In the genomic region with DNA sequence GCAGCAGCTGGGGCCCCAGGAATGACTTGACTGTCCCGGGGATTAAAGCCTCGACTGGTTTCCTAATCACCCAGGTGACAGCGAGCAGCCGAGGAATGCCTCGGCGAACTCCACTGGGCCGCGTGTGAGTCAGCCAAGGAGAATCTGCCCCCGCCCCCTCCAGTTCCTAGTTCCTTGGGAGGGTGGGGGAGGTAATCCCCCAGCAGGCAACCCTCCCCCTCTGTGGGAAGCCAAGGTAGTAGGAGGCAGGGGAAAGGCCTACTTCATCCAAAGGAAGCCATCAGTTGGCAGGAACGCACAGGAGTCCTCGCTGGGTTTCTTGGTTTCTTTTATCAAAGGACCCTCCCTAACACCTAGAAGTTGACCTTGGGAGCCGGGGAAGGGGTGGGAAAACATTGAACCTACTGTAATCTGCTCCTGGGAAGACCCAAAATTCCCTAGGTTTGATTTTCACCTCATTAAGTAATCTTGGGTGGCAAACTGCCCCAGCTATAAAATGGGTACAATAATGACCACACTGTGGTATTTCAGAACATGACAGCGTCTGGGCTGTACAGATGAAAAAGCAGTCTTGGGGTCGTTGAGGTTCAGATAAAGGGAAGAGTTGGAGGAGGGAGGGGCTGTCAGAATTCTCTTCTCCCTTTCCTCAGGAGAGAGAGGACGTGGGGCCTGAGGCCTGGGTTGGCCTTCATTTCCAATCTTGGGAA, we compare ENCODE assay signal across 9 cellular contexts. TPM values are rescaled to one million over a fixed set of nuclear protein-coding genes. Genes with fewer than 3 reads are reported as not detected.
A peak's percentile ranks its signal among the peaks of the same experiment; 100 is the strongest.
DNase-seq lines count a peak whose midpoint lies in the region; ATAC-seq and TF ChIP-seq lines count a peak whose summit lies in the region.
"Had no signal": no experiment of that assay in that cellular context is flagged by ENCODE, and none has a peak within 500 bp of the region (broad histone marks: within the 10 kb centered on the region; RNA-seq: fewer than 3 reads in every experiment).

No MANE protein-coding gene starts in this region.

- in situ Hi-C loops in KBM-7 (cut with MboI; ENCODE audit: low pct_unique_long_range_greater_than_20kb, low sequenced_read_pairs) = no loop called here

- H4K8ac ChIP-seq in mesendoderm (ENCODE audit: low read depth, low read length) = no peak overlapping the region

- no peak overlapping the region for H3K4ac ChIP-seq in mesendoderm (ENCODE audit: low read depth, low read length)

- TSS peak; percentile 55 for BruUV-seq in A673 (replicated peaks; lab: Mats Ljungman, UMichigan)

- no peaks in the 10 kb centered on the region for H3K9me3 ChIP-seq in A673 (ENCODE audit: low read depth, low read length, poor library complexity, severe bottlenecking)

- peak; percentile 74 for DNase-seq in A673 (ENCODE audit: low spot score)
- peak; percentile 51 for DNase-seq in KBM-7
- peak; percentile 85 for DNase-seq in coronary artery (ENCODE audit: low spot score)
- peak; percentile 99 for DNase-seq in mesendoderm
- DNase-seq: activated CD4-positive, alpha-beta T cell treated with anti-CD3 and anti-CD28 coated beads for 4 hours had no signal

- POLR2A ChIA-PET in A673 (lab: Charles Lee; ENCODE audit: low non-redundant PET) = no interaction called here

- H3K27me3 ChIP-seq in A673 (replicated peaks; ENCODE audit: insufficient read depth, low read depth, low read length, poor library complexity) (no peaks in the 10 kb centered on the region), mesendoderm (ENCODE audit: insufficient read depth, low read length, poor library complexity) (no peaks in the 10 kb centered on the region)

- no peak overlapping the region for H4K5ac ChIP-seq in mesendoderm (ENCODE audit: low read length)

- H3K23ac ChIP-seq in mesendoderm (ENCODE audit: low read length) = no peak overlapping the region

- H3K4me1 ChIP-seq in A673 (ENCODE audit: insufficient read depth, low read length, poor library complexity, severe bottlenecking) = peaks cover 11% of the 10 kb centered on the region
- H3K4me1 ChIP-seq in mesendoderm (ENCODE audit: control insufficient read depth, low read depth, low read length) = peaks cover 33% of the 10 kb centered on the region

- H2BK15ac ChIP-seq in mesendoderm (replicated peaks; ENCODE audit: low read depth) = peak overlapping the region; percentile 25

- CTCF ChIA-PET in A673 (lab: Charles Lee) = no interaction called here

- no peak overlapping the region for H2AK5ac ChIP-seq in mesendoderm (ENCODE audit: low read length)

- H3K18ac ChIP-seq in mesendoderm (ENCODE audit: low read length) = peak overlapping the region; percentile 44

- H3K4me2 ChIP-seq in mesendoderm (ENCODE audit: low read length) = peak overlapping the region; percentile 39

- H3K27ac ChIP-seq in A673 (ENCODE audit: low read depth, low read length, poor library complexity, severe bottlenecking) (no peak overlapping the region), coronary artery (peak overlapping the region; percentile 76 to 92), mesendoderm (ENCODE audit: low read depth, low read length) (peak overlapping the region; percentile 50)

- peak overlapping the region; percentile 34 for H3K56ac ChIP-seq in mesendoderm (ENCODE audit: low read length)

- peak overlapping the region; percentile 69 for H3K9ac ChIP-seq in mesendoderm (ENCODE audit: low read length)

- no peaks in the 10 kb centered on the region for H3K36me3 ChIP-seq in A673 (ENCODE audit: insufficient read depth, low read length, poor library complexity, severe bottlenecking)
- no peaks in the 10 kb centered on the region for H3K36me3 ChIP-seq in mesendoderm (ENCODE audit: control insufficient read depth, insufficient read depth, low read length)

- no peak for TF ChIP-seq CTCF in A673 (conservative IDR thresholded peaks at IDR 0.05; ENCODE audit: low read depth, low read length)
- no peak for TF ChIP-seq CTCF in coronary artery (IDR thresholded peaks at IDR 0.05)

- intact Hi-C loops in A673 (cut with micrococcal nuclease; ENCODE audit: unreplicated experiment) = no loop called here

- no peak overlapping the region for H2BK5ac ChIP-seq in mesendoderm (ENCODE audit: low read length)

- no peak overlapping the region for H2BK120ac ChIP-seq in mesendoderm (ENCODE audit: low read depth, low read length)

- H3K4me3 ChIP-seq in A673 (ENCODE audit: low read depth, low read length, poor library complexity, severe bottlenecking) (no peak overlapping the region), coronary artery (peak overlapping the region; percentile 86), mesendoderm (ENCODE audit: low read length) (no peak overlapping the region)

- ATAC-seq in GM18907 (IDR thresholded peaks at IDR 0.05; ENCODE audit: unreplicated experiment) (no peak), HG02938 (IDR thresholded peaks at IDR 0.05; ENCODE audit: unreplicated experiment) (no peak), HG03097 (IDR thresholded peaks at IDR 0.05; ENCODE audit: low FRiP score, unreplicated experiment) (no peak), GM19452 (IDR thresholded peaks at IDR 0.05; ENCODE audit: unreplicated experiment) (no peak)

- H3K79me1 ChIP-seq in mesendoderm (ENCODE audit: low read length) = peaks cover 1% of the 10 kb centered on the region

- WGBS in mesendoderm (ENCODE audit: extremely low coverage, insufficient coverage, low lambda C conversion rate) = no CpG with 5 or more reads among the region's 15 CpGs

- peaks cover 20% of the 10 kb centered on the region for H3K79me2 ChIP-seq in mesendoderm (ENCODE audit: control insufficient read depth, insufficient read depth, low read length)

RNA-seq across cellular contexts. Expression of gene TENT5B, which starts 1.4 kb away (rescaled TPM):
- total RNA-seq in A673 (2021) = 1.2 and 1.6 TPM in 2 replicates
- polyA plus RNA-seq in mesendoderm (2013, experiment 1 of 2) = 26.2 TPM
- polyA plus RNA-seq in mesendoderm (2013, experiment 2 of 2) = 28.4 TPM

RNA-seq across cellular contexts. Expression of gene TRNP1, which starts 17.7 kb away (rescaled TPM):
- total RNA-seq in A673 (2021) = 1.0 and 1.4 TPM in 2 replicates
- 20.9 TPM for polyA plus RNA-seq in mesendoderm (2013, experiment 1 of 2)
- polyA plus RNA-seq in mesendoderm (2013, experiment 2 of 2) = 21.5 TPM

RNA-seq across cellular contexts. Expression of gene KDF1, which starts 50.9 kb away (rescaled TPM):
- not detected in 2 replicates for total RNA-seq in A673 (2021)
- 9.8 TPM for polyA plus RNA-seq in mesendoderm (2013, experiment 1 of 2)
- polyA plus RNA-seq in mesendoderm (2013, experiment 2 of 2) = 9.7 TPM
